ENCODE assay signal across 15 cellular contexts in genomic region chr3:145088917-145089316, GRCh38.
DNase-seq lines count a peak whose midpoint lies in the region; ATAC-seq, FAIRE-seq and TF ChIP-seq lines count a peak whose summit lies in the region.
"Had no signal": no experiment of that assay in that cellular context is flagged by ENCODE, and none has a peak within 500 bp of the region (broad histone marks: within the 10 kb centered on the region; RNA-seq: fewer than 3 reads in every experiment).

No MANE protein-coding gene starts in this region.

- no peak for TF ChIP-seq POLR2A in NB4 (IDR thresholded peaks at IDR 0.05; ENCODE audit: extremely low read depth, insufficient read length)
- no peak for TF ChIP-seq POLR2A in vagina (IDR thresholded peaks at IDR 0.05)

- peak; percentile 67 for FAIRE-seq in GM18507 (lab: Jason Lieb, UNC)

- no peaks in the 10 kb centered on the region for H3K36me3 ChIP-seq in vagina
- H3K36me3 ChIP-seq: right lobe of liver had no signal

- TF ChIP-seq CTCF in NB4 (IDR thresholded peaks at IDR 0.05; ENCODE audit: low read depth, low read length) (no peak), vagina (IDR thresholded peaks at IDR 0.05) (no peak)

- no peaks in the 10 kb centered on the region for H3K27me3 ChIP-seq in vagina

- no peak overlapping the region for H3K4me3 ChIP-seq in NB4 (ENCODE audit: low read depth, low read length)
- no peak overlapping the region for H3K4me3 ChIP-seq in vagina
- H3K4me3 ChIP-seq: right lobe of liver, SK-N-MC had no signal

- H3K9me3 ChIP-seq in vagina: no peaks in the 10 kb centered on the region
- H3K9me3 ChIP-seq: right lobe of liver had no signal

- no peaks in the 10 kb centered on the region for H3K4me1 ChIP-seq in vagina
- H3K4me1 ChIP-seq: right lobe of liver had no signal

- ATAC-seq in GM21360 (IDR thresholded peaks at IDR 0.05; ENCODE audit: unreplicated experiment) (peak; percentile 82), HG03060 (IDR thresholded peaks at IDR 0.05; ENCODE audit: low read depth, unreplicated experiment) (peak; percentile 75), HG02870 (IDR thresholded peaks at IDR 0.05; ENCODE audit: unreplicated experiment) (no peak)
- ATAC-seq: activated CD4-positive, CD25-positive, alpha-beta regulatory T cell treated with anti-CD3 and anti-CD28 coated beads, Interleukin-2, amount 50 U/mL, for 24 hours; right lobe of liver had no signal

- DNase-seq in GM18507 (ENCODE audit: extremely low spot score, insufficient read length, low read depth): no peak
- peak; percentile 6 for DNase-seq in NB4 (ENCODE audit: low read depth)
- no peak for DNase-seq in globus pallidus (ENCODE audit: low spot score)
- DNase-seq in NCI-H510A (lab: John Stamatoyannopoulos, UW): no peak
- DNase-seq in vagina (ENCODE audit: extremely low spot score in 2 of 2): no peak
- DNase-seq: activated T-cell treated with anti-CD3 and anti-CD28 coated beads, Interleukin-2, amount 50 U/mL, for 24 hours; amygdala; HFFc6; NCI-H187 treated with DMSO at 0.1 percent for 48 hours; right lobe of liver had no signal

- intact Hi-C loops in vagina (cut with DNase I): no loop called here

- no peak overlapping the region for H3K27ac ChIP-seq in vagina
- H3K27ac ChIP-seq: right lobe of liver, SK-N-MC had no signal
